Comparison of ENCODE assay signal across 15 cellular contexts in genomic region chr16:28421071-28421750, GRCh38. TPM values are rescaled to one million over a fixed set of nuclear protein-coding genes. Genes with fewer than 3 reads are reported as not detected.
A peak's percentile ranks its signal among the peaks of the same experiment; 100 is the strongest.
DNase-seq lines count a peak whose midpoint lies in the region; ATAC-seq, FAIRE-seq and TF ChIP-seq lines count a peak whose summit lies in the region.
"Not testable (repeated sequence)": the region's sequence is repeated elsewhere in the genome, so short reads cannot be mapped to it uniquely, and the experiment has no call there.
"Had no signal": no experiment of that assay in that cellular context is flagged by ENCODE, and none has a peak within 500 bp of the region (broad histone marks: within the 10 kb centered on the region; RNA-seq: fewer than 3 reads in every experiment).

No MANE protein-coding gene starts in this region.

- not testable (repeated sequence) for H3K4me1 ChIP-seq in A549; PC-3 (ENCODE audit: insufficient read depth, low read length); RWPE2 (ENCODE audit: insufficient read depth, poor library complexity, severe bottlenecking); foreskin keratinocyte; right cardiac atrium (ENCODE audit: control insufficient read depth, insufficient read depth, low read length); HepG2 (ENCODE audit: insufficient read depth, low read length); upper lobe of left lung

- not testable (repeated sequence) for H3K9ac ChIP-seq in PC-3 (ENCODE audit: low read length); HepG2 (ENCODE audit: insufficient read depth, low read depth, low read length)

- intact Hi-C loops in PC-3 (cut with micrococcal nuclease); right cardiac atrium (cut with DNase I); HepG2 (cut with micrococcal nuclease; ENCODE audit: unreplicated experiment): not testable (repeated sequence)

- not testable (repeated sequence) for H3K79me2 ChIP-seq in PC-3 (ENCODE audit: low read length); HepG2 (ENCODE audit: insufficient read depth, low read length)

- H3K27me3 ChIP-seq in PC-3 (ENCODE audit: low read length); RWPE2 (ENCODE audit: insufficient read depth, poor library complexity, severe bottlenecking); foreskin keratinocyte; right cardiac atrium (ENCODE audit: control insufficient read depth, insufficient read depth); HepG2 (ENCODE audit: control insufficient read depth in 1 of 2, insufficient read depth in 2 of 2, low read length in 2 of 2); upper lobe of left lung: not testable (repeated sequence)

- CTCF ChIA-PET in A549 (lab: Yijun Ruan, JAX); PC-3 (lab: Charles Lee); HepG2 (lab: Yijun Ruan, JAX; ENCODE audit: low intra/inter-chr PET ratio, low total read pairs): not testable (repeated sequence)

- H3K4me3 ChIP-seq in A549; PC-3 (ENCODE audit: low read length); RWPE2 (ENCODE audit: severe bottlenecking); right cardiac atrium (ENCODE audit: low read length); HepG2 (replicated peaks in 1 of 3; ENCODE audit: insufficient read depth in 1 of 3, low read depth in 2 of 3, low read length in 3 of 3); upper lobe of left lung: not testable (repeated sequence)

- not testable (repeated sequence) for DNase-seq in A549 (ENCODE audit: low read depth in 1 of 2, low spot score in 1 of 2); PC-3; RWPE2 (ENCODE audit: low spot score); foreskin keratinocyte; right cardiac atrium; HepG2 (ENCODE audit: low spot score); omental fat pad (ENCODE audit: low spot score); upper lobe of left lung

- TF ChIP-seq RAD21 in A549 (conservative IDR thresholded peaks at IDR 0.05 in 1 of 2, IDR thresholded peaks at IDR 0.05 in 1 of 2); HepG2 (CRISPR knock-in tag; IDR thresholded peaks at IDR 0.05): not testable (repeated sequence)

- H3F3A ChIP-seq in PC-3 (ENCODE audit: low read length, unreplicated experiment): not testable (repeated sequence)

- not testable (repeated sequence) for TF ChIP-seq POLR2A in A549 (IDR thresholded peaks at IDR 0.05; ENCODE audit: low read length); HepG2 (IDR thresholded peaks at IDR 0.05; ENCODE audit: insufficient read depth in 1 of 2, low read depth in 2 of 2, low read length in 2 of 2); upper lobe of left lung (IDR thresholded peaks at IDR 0.05)

- TF ChIP-seq EP300 in A549 (IDR thresholded peaks at IDR 0.05); HepG2 (IDR thresholded peaks at IDR 0.05; ENCODE audit: low read depth in 2 of 2, low read length in 2 of 2); HepG2 (CRISPR knock-in tag; IDR thresholded peaks at IDR 0.05; ENCODE audit: borderline replicate concordance); upper lobe of left lung (IDR thresholded peaks at IDR 0.05): not testable (repeated sequence)

- H3K36me3 ChIP-seq in PC-3 (ENCODE audit: low read depth, low read length); RWPE2 (ENCODE audit: low read depth); HepG2 (replicated peaks in 1 of 2; ENCODE audit: control insufficient read depth in 1 of 2, insufficient read depth in 2 of 2, low read length in 2 of 2); upper lobe of left lung: not testable (repeated sequence)

- POLR2A ChIA-PET in A549 (lab: Yijun Ruan, JAX); PC-3 (lab: Charles Lee; ENCODE audit: unreplicated experiment); HepG2 (lab: Yijun Ruan, JAX): not testable (repeated sequence)

- H3K4me2 ChIP-seq in A549; PC-3 (ENCODE audit: low read length); HepG2 (ENCODE audit: low read depth, low read length): not testable (repeated sequence)

- not testable (repeated sequence) for H4K20me1 ChIP-seq in PC-3 (ENCODE audit: low read length); HepG2 (ENCODE audit: insufficient read depth, low read length)

- BruUV-seq in PC-3 (replicated peaks; lab: Mats Ljungman, UMichigan); HepG2 (replicated peaks; lab: Mats Ljungman, UMichigan): not testable (repeated sequence)

- not testable (repeated sequence) for H3K27ac ChIP-seq in A549; PC-3 (ENCODE audit: low read length); RWPE2 (ENCODE audit: poor library complexity, severe bottlenecking); foreskin keratinocyte; right cardiac atrium (ENCODE audit: low read length); HepG2 (ENCODE audit: extremely low read length, insufficient read depth, low read length); upper lobe of left lung

- ATAC-seq in A549 (peak; percentile 78 to 85), PC-3 (peak; percentile 68), RWPE2 (ENCODE audit: low read depth) (peak; percentile 81), foreskin keratinocyte (peak; percentile 75), right cardiac atrium (peak; percentile 45 to 76), HepG2 (peak; percentile 57), omental fat pad (ENCODE audit: low FRiP score) (peak; percentile 47), upper lobe of left lung (ENCODE audit: low FRiP score in 2 of 2) (peak; percentile 34 to 46)

- not testable (repeated sequence) for H3K9me3 ChIP-seq in A549; PC-3 (ENCODE audit: low read length); RWPE2 (ENCODE audit: severe bottlenecking); right cardiac atrium (ENCODE audit: control insufficient read depth, low read length); HepG2 (ENCODE audit: low read length); upper lobe of left lung

- H3K9me2 ChIP-seq in PC-3 (replicated peaks; ENCODE audit: low read length): not testable (repeated sequence)

- WGBS in A549 (ENCODE audit: missing lambda C conversion rate): no CpG with 5 or more reads among the region's 11 CpGs
- no CpG with 5 or more reads among the region's 11 CpGs for WGBS in right cardiac atrium
- whole genome bisulfite sequencing in HepG2 (ENCODE audit: low lambda C conversion rate): no CpG with 5 or more reads among the region's 11 CpGs
- WGBS in upper lobe of left lung, 2 donors: no CpG with 5 or more reads among the region's 11 CpGs

- not testable (repeated sequence) for TF ChIP-seq CTCF in A549 (IDR thresholded peaks at IDR 0.05); PC-3 (conservative IDR thresholded peaks at IDR 0.05; ENCODE audit: low read depth, low read length); RWPE2 (IDR thresholded peaks at IDR 0.05; ENCODE audit: poor library complexity, severe bottlenecking); foreskin keratinocyte (conservative IDR thresholded peaks at IDR 0.05); HepG2 (CRISPR knock-in tag; IDR thresholded peaks at IDR 0.05); omental fat pad (IDR thresholded peaks at IDR 0.05); upper lobe of left lung (IDR thresholded peaks at IDR 0.05)

- FAIRE-seq in A549 (lab: Jason Lieb, UNC); HepG2 (lab: Jason Lieb, UNC): not testable (repeated sequence)

- in situ Hi-C loops in HepG2 (cut with HindIII; ENCODE audit: extremely low pct_ligation_motif_present, low pct_unique_long_range_greater_than_20kb): not testable (repeated sequence)

- H2AFZ ChIP-seq in PC-3 (ENCODE audit: low read length); HepG2 (ENCODE audit: low read length): not testable (repeated sequence)

RNA-seq across cellular contexts. Expression of gene EIF3CL, which starts 17.6 kb away (rescaled TPM):
- polyA plus RNA-seq in A549 (2011; rRNA removed): 33.1 and 77.6 TPM in 2 replicates
- 180 and 191 TPM in 2 replicates for polyA plus RNA-seq in A549 (2012; cell fraction: cytosol; rRNA removed)
- polyA plus RNA-seq in A549 (2012; cell fraction: nucleus; rRNA removed): 196 and 231 TPM in 2 replicates
- 131 to 146 TPM (median 138 TPM) in 3 replicates for polyA plus RNA-seq in A549 (2017; fragmentation: RNase III; extraction: RNeasy Plus Mini Kit Qiagen cat#74134 plus additional on column Dnase treatment)
- polyA minus RNA-seq in A549 (2011; rRNA and poly(A)+ RNA removed): 178 and 194 TPM in 2 replicates
- 47.6 and 80.4 TPM in 2 replicates for total RNA-seq in PC-3 (2014; rRNA removed)
- 125 and 127 TPM in 2 replicates for total RNA-seq in foreskin keratinocyte
- 63.0 and 73.8 TPM in 2 replicates for polyA plus RNA-seq in foreskin keratinocyte
- 10 to 100 TPM; 17.4 to 54.2 (median 28.0) TPM for total RNA-seq in right cardiac atrium
- polyA plus RNA-seq in right cardiac atrium: 43.7 TPM
- 113 and 170 TPM in 2 replicates for total RNA-seq in HepG2 (2016; rRNA removed; fragmentation: Illumina TruSeq; extraction: Trizol)
- 27.2 and 35.5 TPM in 2 replicates for total RNA-seq in HepG2 (2016; cell fraction: cytosol; rRNA removed; fragmentation: Illumina TruSeq; extraction: Trizol; ENCODE audit: low read depth)
- total RNA-seq in HepG2 (2016; cell fraction: insoluble cytoplasmic fraction; rRNA removed; fragmentation: Illumina TruSeq; extraction: Trizol): 121 and 181 TPM in 2 replicates
- 81.1 and 81.5 TPM in 2 replicates for total RNA-seq in HepG2 (2016; cell fraction: membrane; rRNA removed; fragmentation: Illumina TruSeq; extraction: Trizol)
- 93.9 and 125 TPM in 2 replicates for total RNA-seq in HepG2 (2016; cell fraction: nucleus; rRNA removed; fragmentation: Illumina TruSeq; extraction: Trizol)
- 229 and 263 TPM in 2 replicates for polyA plus RNA-seq in HepG2 (2011; rRNA removed)
- polyA plus RNA-seq in HepG2 (2011; cell fraction: cytosol; rRNA removed): 287 and 298 TPM in 2 replicates
- polyA plus RNA-seq in HepG2 (2011; cell fraction: nucleus; rRNA removed): 169 and 191 TPM in 2 replicates
- polyA plus RNA-seq in HepG2 (2012): 33.5 and 34.2 TPM in 2 replicates
- polyA plus RNA-seq in HepG2 (2016; cell fraction: cytosol; fragmentation: Illumina TruSeq; extraction: Trizol; ENCODE audit: low read depth): 39.3 and 40.8 TPM in 2 replicates
- polyA plus RNA-seq in HepG2 (2016; cell fraction: insoluble cytoplasmic fraction; fragmentation: Illumina TruSeq; extraction: Trizol; ENCODE audit: low read depth): 192 and 224 TPM in 2 replicates
- 51.0 and 70.6 TPM in 2 replicates for polyA plus RNA-seq in HepG2 (2016; cell fraction: membrane; fragmentation: Illumina TruSeq; extraction: Trizol; ENCODE audit: low read depth)
- 121 and 135 TPM in 2 replicates for polyA plus RNA-seq in HepG2 (2016; cell fraction: nucleus; fragmentation: Illumina TruSeq; extraction: Trizol; ENCODE audit: insufficient read depth, low read depth)
- polyA minus RNA-seq in HepG2 (2011; rRNA and poly(A)+ RNA removed; ENCODE audit: low replicate concordance): 211 and 355 TPM in 2 replicates
- 190 and 238 TPM in 2 replicates for polyA minus RNA-seq in HepG2 (2011; cell fraction: cytosol; rRNA and poly(A)+ RNA removed)
- 99.4 and 152 TPM in 2 replicates for polyA minus RNA-seq in HepG2 (2011; cell fraction: nucleus; rRNA and poly(A)+ RNA removed)
- total RNA-seq in omental fat pad: 100 to 1,000 TPM; 135 to 173 (median 155) TPM
- 100 to 1,000 TPM in 4 of 6 donors, 10 to 100 TPM in 2; 44.6 to 235 (median 112) TPM for total RNA-seq in upper lobe of left lung
- total RNA-seq: H1 had no signal

RNA-seq across cellular contexts. Expression of gene NPIPB7, which starts 50.9 kb away (rescaled TPM):
- polyA plus RNA-seq in A549 (2011; rRNA removed) (0.13 and 0.38 TPM in 2 replicates), A549 (2017; fragmentation: RNase III; extraction: RNeasy Plus Mini Kit Qiagen cat#74134 plus additional on column Dnase treatment) (0.61 to 0.80 TPM (median 0.66 TPM) in 3 replicates), foreskin keratinocyte (not detected in 2 replicates), right cardiac atrium (not detected), HepG2 (2011; rRNA removed) (0.05 and 0.08 TPM in 2 replicates)
- 0.19 and 0.44 TPM in 2 replicates for polyA plus RNA-seq in A549 (2012; cell fraction: cytosol; rRNA removed)
- 0.87 and 1.0 TPM in 2 replicates for polyA plus RNA-seq in A549 (2012; cell fraction: nucleus; rRNA removed)
- not detected in 2 replicates for polyA minus RNA-seq in A549 (2011; rRNA and poly(A)+ RNA removed)
- total RNA-seq in PC-3 (2014; rRNA removed) (not detected in 2 replicates), foreskin keratinocyte (not detected in 2 replicates), right cardiac atrium (not detected), HepG2 (2016; rRNA removed; fragmentation: Illumina TruSeq; extraction: Trizol) (not detected in 2 replicates), omental fat pad (not detected), upper lobe of left lung (under 1 TPM in 2 of 6 donors, not detected in 4; 0.17 to 0.20 TPM)
- total RNA-seq in HepG2 (2016; cell fraction: cytosol; rRNA removed; fragmentation: Illumina TruSeq; extraction: Trizol; ENCODE audit: low read depth): not detected in 2 replicates
- not detected in 2 replicates for total RNA-seq in HepG2 (2016; cell fraction: insoluble cytoplasmic fraction; rRNA removed; fragmentation: Illumina TruSeq; extraction: Trizol)
- not detected in 2 replicates for total RNA-seq in HepG2 (2016; cell fraction: membrane; rRNA removed; fragmentation: Illumina TruSeq; extraction: Trizol)
- not detected in 2 replicates for total RNA-seq in HepG2 (2016; cell fraction: nucleus; rRNA removed; fragmentation: Illumina TruSeq; extraction: Trizol)
- polyA plus RNA-seq in HepG2 (2011; cell fraction: cytosol; rRNA removed): not detected in 2 replicates
- polyA plus RNA-seq in HepG2 (2011; cell fraction: nucleus; rRNA removed): 0.35 and 0.36 TPM in 2 replicates
- polyA plus RNA-seq in HepG2 (2012): 0.15 TPM in 1 of 2 replicates, not detected in the other
- 0.16 TPM in 1 of 2 replicates, not detected in the other for polyA plus RNA-seq in HepG2 (2016; cell fraction: cytosol; fragmentation: Illumina TruSeq; extraction: Trizol; ENCODE audit: low read depth)
- polyA plus RNA-seq in HepG2 (2016; cell fraction: insoluble cytoplasmic fraction; fragmentation: Illumina TruSeq; extraction: Trizol; ENCODE audit: low read depth): not detected in 2 replicates
- not detected in 2 replicates for polyA plus RNA-seq in HepG2 (2016; cell fraction: membrane; fragmentation: Illumina TruSeq; extraction: Trizol; ENCODE audit: low read depth)
- 0.51 TPM in 1 of 2 replicates, not detected in the other for polyA plus RNA-seq in HepG2 (2016; cell fraction: nucleus; fragmentation: Illumina TruSeq; extraction: Trizol; ENCODE audit: insufficient read depth, low read depth)
- polyA minus RNA-seq in HepG2 (2011; rRNA and poly(A)+ RNA removed; ENCODE audit: low replicate concordance): 0.14 TPM in 1 of 2 replicates, not detected in the other
- not detected in 2 replicates for polyA minus RNA-seq in HepG2 (2011; cell fraction: cytosol; rRNA and poly(A)+ RNA removed)
- 0.37 TPM in 1 of 2 replicates, not detected in the other for polyA minus RNA-seq in HepG2 (2011; cell fraction: nucleus; rRNA and poly(A)+ RNA removed)
- total RNA-seq: CD4-positive, alpha-beta T cell; CD8-positive, alpha-beta memory T cell; GM12878; GM23248; H1; H7 had no signal
- polyA plus RNA-seq: CD14-positive monocyte; CD8-positive, alpha-beta memory T cell; GM23248 had no signal

RNA-seq across cellular contexts. Expression of gene NPIPB6, which starts 57.9 kb away (rescaled TPM):
- polyA plus RNA-seq in A549 (2011; rRNA removed) (3.8 and 5.2 TPM in 2 replicates), A549 (2017; fragmentation: RNase III; extraction: RNeasy Plus Mini Kit Qiagen cat#74134 plus additional on column Dnase treatment) (3.6 to 3.8 TPM (median 3.7 TPM) in 3 replicates), foreskin keratinocyte (0.09 and 0.12 TPM in 2 replicates), right cardiac atrium (0.45 TPM), HepG2 (2011; rRNA removed) (0.25 and 0.50 TPM in 2 replicates)
- 1.4 and 1.6 TPM in 2 replicates for polyA plus RNA-seq in A549 (2012; cell fraction: cytosol; rRNA removed)
- 5.1 and 6.4 TPM in 2 replicates for polyA plus RNA-seq in A549 (2012; cell fraction: nucleus; rRNA removed)
- 0.45 and 0.88 TPM in 2 replicates for polyA minus RNA-seq in A549 (2011; rRNA and poly(A)+ RNA removed)
- total RNA-seq in PC-3 (2014; rRNA removed) (0.17 and 2.5 TPM in 2 replicates), foreskin keratinocyte (0.21 and 0.58 TPM in 2 replicates), right cardiac atrium (1 to 10 TPM in 1 of 4 donors, under 1 TPM in 1, not detected in 2; 0.94 to 1.4 TPM), HepG2 (2016; rRNA removed; fragmentation: Illumina TruSeq; extraction: Trizol) (not detected in 2 replicates), omental fat pad (1 to 10 TPM in 3 of 4 donors, not detected in 1; 2.7 to 3.1 (median 3.1) TPM), upper lobe of left lung (1 to 10 TPM in 2 of 6 donors, not detected in 4; 1.6 to 3.3 TPM)
- total RNA-seq in HepG2 (2016; cell fraction: cytosol; rRNA removed; fragmentation: Illumina TruSeq; extraction: Trizol; ENCODE audit: low read depth): 0.10 TPM in 1 of 2 replicates, not detected in the other
- 0.21 and 0.45 TPM in 2 replicates for total RNA-seq in HepG2 (2016; cell fraction: insoluble cytoplasmic fraction; rRNA removed; fragmentation: Illumina TruSeq; extraction: Trizol)
- not detected in 2 replicates for total RNA-seq in HepG2 (2016; cell fraction: membrane; rRNA removed; fragmentation: Illumina TruSeq; extraction: Trizol)
- 1.1 and 2.5 TPM in 2 replicates for total RNA-seq in HepG2 (2016; cell fraction: nucleus; rRNA removed; fragmentation: Illumina TruSeq; extraction: Trizol)
- 0.05 and 0.06 TPM in 2 replicates for polyA plus RNA-seq in HepG2 (2011; cell fraction: cytosol; rRNA removed)
- 0.66 and 1.1 TPM in 2 replicates for polyA plus RNA-seq in HepG2 (2011; cell fraction: nucleus; rRNA removed)
- polyA plus RNA-seq in HepG2 (2012): 0.42 and 0.71 TPM in 2 replicates
- polyA plus RNA-seq in HepG2 (2016; cell fraction: cytosol; fragmentation: Illumina TruSeq; extraction: Trizol; ENCODE audit: low read depth): 0.07 and 0.11 TPM in 2 replicates
- 0.13 TPM in 1 of 2 replicates, not detected in the other for polyA plus RNA-seq in HepG2 (2016; cell fraction: insoluble cytoplasmic fraction; fragmentation: Illumina TruSeq; extraction: Trizol; ENCODE audit: low read depth)
- polyA plus RNA-seq in HepG2 (2016; cell fraction: membrane; fragmentation: Illumina TruSeq; extraction: Trizol; ENCODE audit: low read depth): not detected in 2 replicates
- polyA plus RNA-seq in HepG2 (2016; cell fraction: nucleus; fragmentation: Illumina TruSeq; extraction: Trizol; ENCODE audit: insufficient read depth, low read depth): 3.2 and 5.2 TPM in 2 replicates
- polyA minus RNA-seq in HepG2 (2011; rRNA and poly(A)+ RNA removed; ENCODE audit: low replicate concordance): 0.16 and 1.8 TPM in 2 replicates
- polyA minus RNA-seq in HepG2 (2011; cell fraction: cytosol; rRNA and poly(A)+ RNA removed): not detected in 2 replicates
- polyA minus RNA-seq in HepG2 (2011; cell fraction: nucleus; rRNA and poly(A)+ RNA removed): 1.4 and 3.0 TPM in 2 replicates
